ENCODE assay signal across 22 cellular contexts in genomic region chr6:129402244-129402643, GRCh38.
DNase-seq lines count a peak whose midpoint lies in the region; ATAC-seq and TF ChIP-seq lines count a peak whose summit lies in the region.
"Had no signal": no experiment of that assay in that cellular context is flagged by ENCODE, and none has a peak within 500 bp of the region (broad histone marks: within the 10 kb centered on the region; RNA-seq: fewer than 3 reads in every experiment).

No MANE protein-coding gene starts in this region.

- no peak overlapping the region for H3K27ac Mint-ChIP-seq in naive thymus-derived CD4-positive, alpha-beta T cell
- H3K27ac Mint-ChIP-seq: activated CD8-positive, alpha-beta memory T cell treated with anti-CD3 and anti-CD28 coated beads, Interleukin-2, amount 10 ng/mL, durations not matched to agents 7 days and 5 days; CD4-positive, CD25-positive, alpha-beta regulatory T cell; natural killer cell treated with Interleukin-12 subunit alpha and Interleukin-12 subunit beta and Interleukin-15 and Interleukin-18, amount 100 ng/mL, for 72 hours had no signal

- H3K9me3 ChIP-seq in neuronal stem cell (replicated peaks in 1 of 2; ENCODE audit: control insufficient read depth in 2 of 2, insufficient read depth in 1 of 2, low read depth in 1 of 2, low read length in 2 of 2): no peaks in the 10 kb centered on the region
- H3K9me3 ChIP-seq in naive thymus-derived CD4-positive, alpha-beta T cell (ENCODE audit: control insufficient read depth in 2 of 3, low read length in 3 of 3): no peaks in the 10 kb centered on the region
- no peaks in the 10 kb centered on the region for H3K9me3 ChIP-seq in osteoblast (ENCODE audit: low read depth, low read length)
- H3K9me3 ChIP-seq: heart right ventricle, left lung, SJSA1, vagina had no signal

- no peak overlapping the region for H3K9ac ChIP-seq in neuronal stem cell (ENCODE audit: low read depth, low read length, poor library complexity)

- H3K27me3 ChIP-seq in neuronal stem cell (ENCODE audit: control insufficient read depth in 3 of 3, insufficient read depth in 3 of 3, low read depth in 1 of 3, low read length in 3 of 3) (no peaks in the 10 kb centered on the region), osteoblast (ENCODE audit: insufficient read depth, low read length) (no peaks in the 10 kb centered on the region)
- H3K27me3 ChIP-seq in naive thymus-derived CD4-positive, alpha-beta T cell (ENCODE audit: control insufficient read depth in 2 of 2, insufficient read depth in 2 of 2, low read length in 2 of 2): no peaks in the 10 kb centered on the region
- H3K27me3 ChIP-seq: heart right ventricle, left lung, SJSA1, vagina had no signal

- H3K4me3 ChIP-seq in neuronal stem cell (ENCODE audit: low read length in 2 of 2) (no peak overlapping the region), osteoblast (ENCODE audit: insufficient read depth, low read length) (no peak overlapping the region)
- no peak overlapping the region for H3K4me3 ChIP-seq in naive thymus-derived CD4-positive, alpha-beta T cell (ENCODE audit: low read length)
- H3K4me3 ChIP-seq: heart right ventricle, left lung, SJSA1, vagina had no signal

- H3K4me1 ChIP-seq in neuronal stem cell (ENCODE audit: control insufficient read depth in 2 of 2, insufficient read depth in 1 of 2, low read depth in 1 of 2, low read length in 2 of 2): no peaks in the 10 kb centered on the region
- H3K4me1 ChIP-seq in naive thymus-derived CD4-positive, alpha-beta T cell (ENCODE audit: control insufficient read depth in 2 of 2, insufficient read depth in 2 of 2, low read length in 2 of 2): no peaks in the 10 kb centered on the region
- H3K4me1 ChIP-seq in osteoblast (ENCODE audit: insufficient read depth, low read length): no peaks in the 10 kb centered on the region
- H3K4me1 ChIP-seq: heart right ventricle, left lung, SJSA1, vagina had no signal

- H2BK12ac ChIP-seq in neuronal stem cell (ENCODE audit: low read length): no peak overlapping the region

- H2BK15ac ChIP-seq in neuronal stem cell (ENCODE audit: low read length): no peak overlapping the region

- no peak overlapping the region for H3K4ac ChIP-seq in neuronal stem cell (ENCODE audit: low read length)

- no peak overlapping the region for H3K4me3 Mint-ChIP-seq in naive thymus-derived CD4-positive, alpha-beta T cell
- H3K4me3 Mint-ChIP-seq: activated CD8-positive, alpha-beta memory T cell treated with anti-CD3 and anti-CD28 coated beads, Interleukin-2, amount 10 ng/mL, durations not matched to agents 7 days and 5 days; CD4-positive, CD25-positive, alpha-beta regulatory T cell; natural killer cell treated with Interleukin-12 subunit alpha and Interleukin-12 subunit beta and Interleukin-15 and Interleukin-18, amount 100 ng/mL, for 72 hours had no signal

- no peaks in the 10 kb centered on the region for H3K36me3 Mint-ChIP-seq in naive thymus-derived CD4-positive, alpha-beta T cell
- H3K36me3 Mint-ChIP-seq: activated CD8-positive, alpha-beta memory T cell treated with anti-CD3 and anti-CD28 coated beads, Interleukin-2, amount 10 ng/mL, durations not matched to agents 7 days and 5 days; CD4-positive, CD25-positive, alpha-beta regulatory T cell; natural killer cell treated with Interleukin-12 subunit alpha and Interleukin-12 subunit beta and Interleukin-15 and Interleukin-18, amount 100 ng/mL, for 72 hours had no signal

- no peaks in the 10 kb centered on the region for H3K4me1 Mint-ChIP-seq in naive thymus-derived CD4-positive, alpha-beta T cell
- H3K4me1 Mint-ChIP-seq: activated CD8-positive, alpha-beta memory T cell treated with anti-CD3 and anti-CD28 coated beads, Interleukin-2, amount 10 ng/mL, durations not matched to agents 7 days and 5 days; CD4-positive, CD25-positive, alpha-beta regulatory T cell had no signal

- H4K20me1 ChIP-seq in osteoblast (ENCODE audit: insufficient read depth, low read length): no peaks in the 10 kb centered on the region

- DNase-seq in Daoy (ENCODE audit: low read depth) (peak; percentile 10), HT1080 (ENCODE audit: low read depth) (peak; percentile 2), astrocyte of the hippocampus (ENCODE audit: low read depth, low spot score) (peak; percentile 7), foreskin melanocyte (peak; percentile 18), neuronal stem cell (ENCODE audit: low spot score) (no peak), osteoblast (ENCODE audit: insufficient read length, low spot score, missing footprints) (no peak)
- DNase-seq in naive thymus-derived CD4-positive, alpha-beta T cell: no peak
- DNase-seq: activated CD4-positive, alpha-beta T cell treated with anti-CD3 and anti-CD28 coated beads for 48 hours; activated CD8-positive, alpha-beta memory T cell treated with anti-CD3 and anti-CD28 coated beads, Interleukin-2, amount 10 ng/mL, durations not matched to agents 7 days and 5 days; activated naive CD4-positive, alpha-beta T cell treated with anti-CD3 and anti-CD28 coated beads, Interleukin-2, amount 50 U/mL, for 16 hours; CD4-positive, CD25-positive, alpha-beta regulatory T cell; GF-D8; heart right ventricle; left lung; midbrain; NCI-H446 treated with DMSO at 0.1 percent for 48 hours; posterior cingulate gyrus; substantia nigra had no signal

- no CpG with 5 or more reads among the region's 1 CpG for WGBS in neuronal stem cell (ENCODE audit: extremely low coverage in 2 of 2, insufficient read length in 2 of 2, insufficient replicate concordance in 1 of 2), 2 donors

- H2AFZ ChIP-seq in neuronal stem cell (ENCODE audit: low read length) (no peak overlapping the region), osteoblast (ENCODE audit: low read length) (no peak overlapping the region)

- H3K18ac ChIP-seq in neuronal stem cell (ENCODE audit: low read length): no peak overlapping the region

- H3K9me3 Mint-ChIP-seq in naive thymus-derived CD4-positive, alpha-beta T cell: peaks cover 0 to 1% (median 0%) of the 10 kb centered on the region in 11 donors
- H3K9me3 Mint-ChIP-seq: natural killer cell treated with Interleukin-12 subunit alpha and Interleukin-12 subunit beta and Interleukin-15 and Interleukin-18, amount 100 ng/mL, for 72 hours had no signal

- H3K23ac ChIP-seq in neuronal stem cell (ENCODE audit: low read depth, low read length, poor library complexity): no peak overlapping the region

- H3K27me3 Mint-ChIP-seq in naive thymus-derived CD4-positive, alpha-beta T cell: peaks cover 0 to 2% (median 0%) of the 10 kb centered on the region in 5 donors
- H3K27me3 Mint-ChIP-seq: CD4-positive, CD25-positive, alpha-beta regulatory T cell had no signal

- no peak overlapping the region for H2BK120ac ChIP-seq in neuronal stem cell (ENCODE audit: low read depth, low read length)

- CTCF ChIA-PET in naive thymus-derived CD4-positive, alpha-beta T cell (lab: Charles Lee): no interaction called here

- H3K36me3 ChIP-seq in neuronal stem cell (replicated peaks in 1 of 2; ENCODE audit: control insufficient read depth in 2 of 2, insufficient read depth in 2 of 2, low read length in 2 of 2): no peaks in the 10 kb centered on the region
- no peaks in the 10 kb centered on the region for H3K36me3 ChIP-seq in naive thymus-derived CD4-positive, alpha-beta T cell (ENCODE audit: control insufficient read depth in 2 of 3, insufficient read depth in 3 of 3, low read length in 3 of 3)
- H3K36me3 ChIP-seq in osteoblast (ENCODE audit: insufficient read depth, low read length): no peaks in the 10 kb centered on the region
- H3K36me3 ChIP-seq: left lung, SJSA1, vagina had no signal

- H4K8ac ChIP-seq in neuronal stem cell (ENCODE audit: low read depth, low read length): no peak overlapping the region

- POLR2A ChIA-PET in naive thymus-derived CD4-positive, alpha-beta T cell (lab: Charles Lee): no interaction called here

- no peak overlapping the region for H2BK5ac ChIP-seq in neuronal stem cell (ENCODE audit: low read length)

- H3K4me2 ChIP-seq in neuronal stem cell (ENCODE audit: insufficient read depth, low read length, poor library complexity, severe bottlenecking) (no peak overlapping the region), osteoblast (ENCODE audit: insufficient read depth, low read length) (no peak overlapping the region)

- no peak overlapping the region for H4K91ac ChIP-seq in neuronal stem cell (ENCODE audit: low read depth, low read length, poor library complexity)

- intact Hi-C loops in naive thymus-derived CD4-positive, alpha-beta T cell (cut with micrococcal nuclease): no loop called here

- H3K14ac ChIP-seq in neuronal stem cell (ENCODE audit: low read length): no peak overlapping the region

- no peak overlapping the region for H3K27ac ChIP-seq in neuronal stem cell (replicated peaks; ENCODE audit: low read length)
- no peak overlapping the region for H3K27ac ChIP-seq in naive thymus-derived CD4-positive, alpha-beta T cell (ENCODE audit: low read depth, low read length)
- H3K27ac ChIP-seq in osteoblast (ENCODE audit: low read depth, low read length): no peak overlapping the region
- H3K27ac ChIP-seq: left lung, SJSA1, vagina had no signal

- H3K79me1 ChIP-seq in neuronal stem cell (ENCODE audit: low read depth, low read length): no peaks in the 10 kb centered on the region

- no peak for ATAC-seq in naive thymus-derived CD4-positive, alpha-beta T cell
- ATAC-seq in GM19455 (IDR thresholded peaks at IDR 0.05; ENCODE audit: unreplicated experiment): no peak
- ATAC-seq: activated CD8-positive, alpha-beta memory T cell treated with anti-CD3 and anti-CD28 coated beads, Interleukin-2, amount 10 ng/mL, durations not matched to agents 7 days and 5 days; left lung; natural killer cell treated with Interleukin-12 subunit alpha and Interleukin-12 subunit beta and Interleukin-15 and Interleukin-18, amount 100 ng/mL, for 72 hours had no signal

- no peak for TF ChIP-seq CTCF in osteoblast (IDR thresholded peaks at IDR 0.05; ENCODE audit: extremely low read depth, low read depth, low read length)

- H2AK5ac ChIP-seq in neuronal stem cell (ENCODE audit: low read depth, low read length): no peak overlapping the region

- no peaks in the 10 kb centered on the region for H3K79me2 ChIP-seq in osteoblast (ENCODE audit: insufficient read depth, low read length)

Comparison
In these comparisons a context has a peak if more than half of its experiments do, and no peak if none do; other contexts are left out.
1. DNase-seq: peak in Daoy (single experiment), HT1080 (single experiment), astrocyte of the hippocampus (single experiment) and foreskin melanocyte (single experiment); none in neuronal stem cell (single experiment), naive thymus-derived CD4-positive, alpha-beta T cell (0 of 9) and osteoblast (single experiment).